ENCODE assay signal across 18 cellular contexts in genomic region chr3:51683566-51683965, GRCh38. TPM values are rescaled to one million over a fixed set of nuclear protein-coding genes. Genes with fewer than 3 reads are reported as not detected.
DNase-seq lines count a peak whose midpoint lies in the region; TF ChIP-seq lines count a peak whose summit lies in the region.
"Had no signal": no experiment of that assay in that cellular context is flagged by ENCODE, and none has a peak within 500 bp of the region (broad histone marks: within the 10 kb centered on the region; RNA-seq: fewer than 3 reads in every experiment).

No MANE protein-coding gene starts in this region.

- H2AFZ ChIP-seq in osteoblast (ENCODE audit: low read length) (no peak overlapping the region), neural progenitor cell (replicated peaks) (no peak overlapping the region)
- H2AFZ ChIP-seq: GM23248 had no signal

- H3K4me3 ChIP-seq in cardiac muscle cell = no peak overlapping the region
- H3K4me3 ChIP-seq in osteoblast (ENCODE audit: insufficient read depth, low read length) = no peak overlapping the region
- H3K4me3 ChIP-seq in neural progenitor cell = no peak overlapping the region
- H3K4me3 ChIP-seq: GM12878, GM23248, Peyer's patch had no signal

- no peaks in the 10 kb centered on the region for H3K27me3 Mint-ChIP-seq in progenitor cell of endocrine pancreas
- H3K27me3 Mint-ChIP-seq in neural progenitor cell (ENCODE audit: insufficient read depth, low read depth) = peaks cover 3% of the 10 kb centered on the region

- no peak overlapping the region for H3K9ac ChIP-seq in neural progenitor cell
- H3K9ac ChIP-seq: GM23248 had no signal

- H3K79me2 ChIP-seq in osteoblast (ENCODE audit: insufficient read depth, low read length) (peaks cover 39% of the 10 kb centered on the region), neural progenitor cell (ENCODE audit: low read depth) (no peaks in the 10 kb centered on the region)

- DNase-seq in NCI-H82 (lab: John Stamatoyannopoulos, UW) (peak; percentile 19), NCI-H82 treated with DMSO at 0.1 percent for 48 hours (lab: John Stamatoyannopoulos, UW; ENCODE audit: unreplicated experiment) (no peak), cardiac muscle cell (ENCODE audit: low read depth in 1 of 2, low spot score in 1 of 2) (no peak), cardiac septum (ENCODE audit: low spot score) (no peak), osteoblast (ENCODE audit: insufficient read length, low spot score, missing footprints) (peak; percentile 35), progenitor cell of endocrine pancreas (ENCODE audit: low spot score, unreplicated experiment) (no peak), neural progenitor cell (ENCODE audit: low spot score) (no peak)
- DNase-seq: Calu3, GM23248, NCI-H1436, NCI-H2029 treated with DMSO at 0.1 percent for 48 hours, NCI-H510A, Peyer's patch had no signal

- peaks cover 6% of the 10 kb centered on the region for H3K36me3 ChIP-seq in cardiac muscle cell
- peaks cover 23% of the 10 kb centered on the region for H3K36me3 ChIP-seq in osteoblast (ENCODE audit: insufficient read depth, low read length)
- H3K36me3 ChIP-seq in neural progenitor cell = no peaks in the 10 kb centered on the region

- H3K4me2 ChIP-seq in osteoblast (ENCODE audit: insufficient read depth, low read length) (no peak overlapping the region), neural progenitor cell (no peak overlapping the region)

- no peak for TF ChIP-seq CTCF in cardiac muscle cell (IDR thresholded peaks at IDR 0.05; ENCODE audit: low read depth, low read length)
- no peak for TF ChIP-seq CTCF in VCaP (conservative IDR thresholded peaks at IDR 0.05)
- TF ChIP-seq CTCF in osteoblast (IDR thresholded peaks at IDR 0.05; ENCODE audit: extremely low read depth, low read depth, low read length) = no peak
- no peak for TF ChIP-seq CTCF in progenitor cell of endocrine pancreas (IDR thresholded peaks at IDR 0.05; ENCODE audit: unreplicated experiment)
- no peak for TF ChIP-seq CTCF in neural progenitor cell (IDR thresholded peaks at IDR 0.05)

- H3K36me3 Mint-ChIP-seq in progenitor cell of endocrine pancreas (ENCODE audit: insufficient read depth) (peaks cover 5% of the 10 kb centered on the region), neural progenitor cell (peaks cover 5% of the 10 kb centered on the region)

- H3K27me3 ChIP-seq in cardiac muscle cell (no peaks in the 10 kb centered on the region), osteoblast (ENCODE audit: insufficient read depth, low read length) (no peaks in the 10 kb centered on the region), neural progenitor cell (no peaks in the 10 kb centered on the region)
- H3K27me3 ChIP-seq: Peyer's patch had no signal

- intact Hi-C loops in cardiac septum (cut with DNase I) = loop anchor here (5.0 kb wide), 1 partner anchor 291 kb away; the partner anchor contains the start of gene RBM15B

- H3K9me3 ChIP-seq in cardiac muscle cell (ENCODE audit: low read depth) (no peaks in the 10 kb centered on the region), osteoblast (ENCODE audit: low read depth, low read length) (no peaks in the 10 kb centered on the region), neural progenitor cell (ENCODE audit: low read depth) (no peaks in the 10 kb centered on the region)
- H3K9me3 ChIP-seq: Peyer's patch had no signal

- H3K27ac Mint-ChIP-seq in progenitor cell of endocrine pancreas = no peak overlapping the region
- H3K27ac Mint-ChIP-seq in neural progenitor cell = no peak overlapping the region

- H3K4me1 Mint-ChIP-seq in progenitor cell of endocrine pancreas (ENCODE audit: low read depth) (no peaks in the 10 kb centered on the region), neural progenitor cell (peaks cover 20% of the 10 kb centered on the region)

- H4K20me1 ChIP-seq in osteoblast (ENCODE audit: insufficient read depth, low read length) (peaks cover 35% of the 10 kb centered on the region), neural progenitor cell (ENCODE audit: low read depth) (no peaks in the 10 kb centered on the region)

- H3K27ac ChIP-seq in cardiac muscle cell = peak overlapping the region; percentile 72
- H3K27ac ChIP-seq in VCaP = peak overlapping the region; percentile 49
- no peak overlapping the region for H3K27ac ChIP-seq in osteoblast (ENCODE audit: low read depth, low read length)
- no peak overlapping the region for H3K27ac ChIP-seq in neural progenitor cell
- H3K27ac ChIP-seq: 22Rv1, C4-2B, GM23248 had no signal

- H3K4me3 Mint-ChIP-seq in progenitor cell of endocrine pancreas (ENCODE audit: low read depth) (no peak overlapping the region), neural progenitor cell (no peak overlapping the region)

- no peaks in the 10 kb centered on the region for H3F3A ChIP-seq in neural progenitor cell (ENCODE audit: low read depth)

- no peaks in the 10 kb centered on the region for H3K9me3 Mint-ChIP-seq in progenitor cell of endocrine pancreas (ENCODE audit: low read depth)
- no peaks in the 10 kb centered on the region for H3K9me3 Mint-ChIP-seq in neural progenitor cell

- H3K4me1 ChIP-seq in cardiac muscle cell (ENCODE audit: low read depth) (peaks cover 58% of the 10 kb centered on the region), osteoblast (ENCODE audit: insufficient read depth, low read length) (peaks cover 24% of the 10 kb centered on the region), neural progenitor cell (no peaks in the 10 kb centered on the region)

RNA-seq across cellular contexts. Expression of gene TEX264, which starts 12.5 kb away (rescaled TPM):
- total RNA-seq in cardiac muscle cell = 74.1 and 95.1 TPM in 2 replicates
- 71.9 and 83.9 TPM in 2 replicates for polyA plus RNA-seq in cardiac muscle cell
- 28.8 TPM for total RNA-seq in cardiac septum
- total RNA-seq in osteoblast = 55.4 and 56.1 TPM in 2 replicates
- total RNA-seq in progenitor cell of endocrine pancreas = 29.6 and 30.6 TPM in 2 replicates
- total RNA-seq in neural progenitor cell (ENCODE audit: low replicate concordance) = 0.54 and 2.8 TPM in 2 replicates

RNA-seq across cellular contexts. Expression of gene GRM2, which starts 23.3 kb away (rescaled TPM):
- total RNA-seq in cardiac muscle cell = 0.56 and 0.69 TPM in 2 replicates
- polyA plus RNA-seq in cardiac muscle cell = 0.39 TPM in 1 of 2 replicates, not detected in the other
- 0.30 TPM for total RNA-seq in cardiac septum
- under 0.01 TPM in 1 of 2 replicates, not detected in the other for total RNA-seq in osteoblast
- 0.19 and 0.82 TPM in 2 replicates for total RNA-seq in progenitor cell of endocrine pancreas
- total RNA-seq in neural progenitor cell (ENCODE audit: low replicate concordance) = 1.9 and 4.9 TPM in 2 replicates
- total RNA-seq: G401 had no signal
- polyA plus RNA-seq: GM23248 had no signal

Comparison
In these comparisons a context has a peak if more than half of its experiments do, and no peak if none do; other contexts are left out.
1. DNase-seq: peak in NCI-H82 (single experiment) and osteoblast (single experiment); none in NCI-H82 treated with DMSO at 0.1 percent for 48 hours (single experiment), cardiac muscle cell (0 of 2), cardiac septum (single experiment), progenitor cell of endocrine pancreas (single experiment) and neural progenitor cell (single experiment).
2. H3K27ac ChIP-seq: peak in cardiac muscle cell (single experiment) and VCaP (single experiment); none in osteoblast (single experiment) and neural progenitor cell (single experiment).